ENCODE assay signal across 20 cellular contexts in the genomic region with DNA sequence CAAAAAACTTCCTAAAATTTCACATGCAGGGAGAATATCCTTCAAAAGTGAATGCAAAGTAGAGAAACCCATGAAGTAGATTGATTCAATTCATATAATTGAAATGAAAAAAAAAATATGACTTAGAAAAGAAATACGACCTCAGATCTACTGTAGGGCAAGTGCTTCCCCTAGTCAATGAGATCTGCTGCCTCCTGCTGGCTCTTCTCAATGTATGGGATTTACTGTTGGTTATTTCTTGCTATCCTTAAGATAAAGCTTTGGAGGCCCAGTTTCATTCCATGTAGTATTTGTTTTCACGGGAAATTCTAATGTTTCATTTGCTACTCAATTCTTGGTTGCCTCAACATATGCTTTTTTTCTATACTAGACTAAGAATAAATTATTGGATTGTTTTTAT. TPM values are rescaled to one million over a fixed set of nuclear protein-coding genes. Genes with fewer than 3 reads are reported as not detected.
DNase-seq lines count a peak whose midpoint lies in the region; ATAC-seq and TF ChIP-seq lines count a peak whose summit lies in the region.
"Had no signal": no experiment of that assay in that cellular context is flagged by ENCODE, and none has a peak within 500 bp of the region (broad histone marks: within the 10 kb centered on the region; RNA-seq: fewer than 3 reads in every experiment).

No MANE protein-coding gene starts in this region.

- TF ChIP-seq CTCF in BE2C (IDR thresholded peaks at IDR 0.05; ENCODE audit: low read depth, low read length) (peak; percentile 26; the same call in 1 of the 2 replicates), GM12865 (IDR thresholded peaks at IDR 0.05; ENCODE audit: insufficient read depth, low read depth, low read length, missing control alignments) (peak; percentile 12), epithelial cell of esophagus (IDR thresholded peaks at IDR 0.05; ENCODE audit: insufficient read depth, low read depth, low read length, missing control alignments) (peak; percentile 6)

- ATAC-seq in effector memory CD8-positive, alpha-beta T cell (replicated peaks), result no peak
- ATAC-seq: esophagus mucosa; left ventricle myocardium superior; naive thymus-derived CD8-positive, alpha-beta T cell had no signal

- peaks cover 17 to 24% of the 10 kb centered on the region in 2 donors for H3K27me3 Mint-ChIP-seq in effector memory CD8-positive, alpha-beta T cell

- H3K9me3 ChIP-seq in BE2C, result no peaks in the 10 kb centered on the region
- H3K9me3 ChIP-seq: colonic mucosa, SJCRH30 had no signal

- no peak for DNase-seq in BE2C
- DNase-seq in GM12865 (ENCODE audit: low read depth), result peak; percentile 8
- peak; percentile 41 for DNase-seq in NAMALWA (ENCODE audit: low spot score)
- DNase-seq in epithelial cell of esophagus (ENCODE audit: low read depth), result peak; percentile 9
- DNase-seq in NCI-H2107 treated with DMSO at 0.1 percent for 48 hours (lab: John Stamatoyannopoulos, UW; ENCODE audit: unreplicated experiment), result no peak
- DNase-seq in effector memory CD8-positive, alpha-beta T cell, result no peak
- DNase-seq in activated CD4-positive, CD25-positive, alpha-beta regulatory T cell treated with anti-CD3 and anti-CD28 coated beads, Interleukin-2, amount 50 U/mL, for 72 hours, result no peak
- DNase-seq: activated effector memory CD4-positive, alpha-beta T cell treated with anti-CD3 and anti-CD28 coated beads, Interleukin-2, amount 50 U/mL, for 16 hours; anterior cingulate cortex; C1 segment of cervical spinal cord; colonic mucosa; left ventricle myocardium superior; naive thymus-derived CD8-positive, alpha-beta T cell; NCI-H187; NCI-H526 treated with DMSO at 0.1 percent for 48 hours; retina; SJCRH30 had no signal

- no peaks in the 10 kb centered on the region for H3K27me3 ChIP-seq in BE2C
- H3K27me3 ChIP-seq: colonic mucosa, hepatocyte, SJCRH30 had no signal

- H3K36me3 Mint-ChIP-seq in effector memory CD8-positive, alpha-beta T cell (ENCODE audit: insufficient read depth), result no peaks in the 10 kb centered on the region
- H3K36me3 Mint-ChIP-seq: IgD-negative memory B cell had no signal

- no peaks in the 10 kb centered on the region for H3K36me3 ChIP-seq in BE2C
- H3K36me3 ChIP-seq: colonic mucosa, SJCRH30 had no signal

- H3K4me1 Mint-ChIP-seq in effector memory CD8-positive, alpha-beta T cell (ENCODE audit: low read depth in 2 of 2), result no peaks in the 10 kb centered on the region
- H3K4me1 Mint-ChIP-seq: IgD-negative memory B cell; naive thymus-derived CD8-positive, alpha-beta T cell had no signal

- no peak overlapping the region for H3K4me3 Mint-ChIP-seq in effector memory CD8-positive, alpha-beta T cell
- H3K4me3 Mint-ChIP-seq: IgD-negative memory B cell; naive thymus-derived CD8-positive, alpha-beta T cell had no signal

- no peaks in the 10 kb centered on the region for H3K9me3 Mint-ChIP-seq in effector memory CD8-positive, alpha-beta T cell

- no peak overlapping the region for H3K4me3 ChIP-seq in BE2C (ENCODE audit: low read depth, low read length)
- no peak overlapping the region for H3K4me3 ChIP-seq in GM12865 (ENCODE audit: low read depth, low read length)
- no peak overlapping the region for H3K4me3 ChIP-seq in epithelial cell of esophagus (ENCODE audit: low read length)
- H3K4me3 ChIP-seq: colonic mucosa, hepatocyte, SJCRH30 had no signal

- H3K4me1 ChIP-seq in BE2C, result no peaks in the 10 kb centered on the region
- H3K4me1 ChIP-seq: colonic mucosa, SJCRH30 had no signal

- H3K27ac Mint-ChIP-seq in effector memory CD8-positive, alpha-beta T cell, result no peak overlapping the region
- H3K27ac Mint-ChIP-seq: naive thymus-derived CD8-positive, alpha-beta T cell had no signal

RNA-seq across cellular contexts. Expression of a gene that starts 46.2 kb away (rescaled TPM):
- 0.79 TPM for polyA plus RNA-seq in BE2C (2012; ENCODE audit: insufficient read depth, insufficient read length, low read depth)
- polyA plus RNA-seq: hepatocyte; IgD-negative memory B cell; naive thymus-derived CD8-positive, alpha-beta T cell had no signal

Comparison
In these comparisons a context has a peak if more than half of its experiments do, and no peak if none do; other contexts are left out.
1. DNase-seq: peak in GM12865 (single experiment), NAMALWA (single experiment) and epithelial cell of esophagus (single experiment); none in BE2C (single experiment), NCI-H2107 treated with DMSO at 0.1 percent for 48 hours (single experiment), effector memory CD8-positive, alpha-beta T cell (0 of 3) and activated CD4-positive, CD25-positive, alpha-beta regulatory T cell treated with anti-CD3 and anti-CD28 coated beads, Interleukin-2, amount 50 U/mL, for 72 hours (single experiment).
2. Peak in every context shown above with its lines, with median percentiles within 50 percentile points of each other: CTCF ChIP-seq.